1 cellular context compared by ENCODE assay signal in the genomic region with DNA sequence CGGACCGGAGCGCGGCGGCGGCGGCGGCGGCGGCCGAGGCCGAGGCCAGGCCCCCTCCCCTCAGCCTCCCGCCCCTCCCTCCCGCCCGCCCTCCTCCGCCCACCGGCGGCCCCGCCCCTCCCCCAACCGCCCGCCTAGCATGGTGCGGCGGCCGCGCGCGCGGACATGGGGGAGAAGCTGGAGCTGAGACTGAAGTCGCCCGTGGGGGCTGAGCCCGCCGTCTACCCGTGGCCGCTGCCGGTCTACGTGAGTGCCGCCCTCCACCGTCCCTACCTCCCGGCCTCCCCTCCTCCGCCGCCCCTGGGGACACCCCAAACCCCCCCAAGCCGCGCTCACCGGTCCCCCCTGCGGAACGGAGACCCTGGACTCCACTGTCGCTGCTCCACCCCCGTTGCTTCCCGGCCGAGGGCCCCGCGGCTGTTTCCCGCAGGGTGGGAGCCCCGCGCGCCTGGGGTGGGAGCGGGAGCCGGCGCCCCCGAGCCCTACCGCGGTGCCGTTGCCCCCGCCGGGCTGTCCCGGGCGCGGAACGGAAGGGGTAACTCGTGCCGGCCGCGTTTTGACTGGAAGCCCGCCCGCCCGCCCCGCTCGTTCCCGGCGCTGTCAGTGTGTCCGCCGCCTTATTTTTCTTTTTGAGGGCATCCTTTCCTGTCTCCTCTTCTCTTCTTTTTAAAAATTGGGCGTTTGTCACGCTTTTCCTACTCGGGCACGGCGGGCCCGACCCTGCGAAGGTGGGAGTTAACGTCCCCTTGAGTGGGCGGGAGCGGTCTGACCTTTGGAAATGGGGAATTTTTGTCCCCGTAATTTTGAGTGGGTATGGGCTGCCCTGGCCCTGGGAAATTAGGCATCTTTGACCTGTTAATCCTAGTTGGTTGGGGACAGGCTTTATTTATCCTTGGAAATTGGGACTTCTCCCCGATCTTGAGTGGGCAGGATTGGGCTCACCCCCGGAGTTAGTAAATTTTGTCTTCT.
TF ChIP-seq lines count a peak whose summit lies in the region.

No MANE protein-coding gene starts in this region.

TF ChIP-seq in GM23338, 12 proteins besides CTCF, POLR2A, EP300 and RAD21 (continued from another document):
- TF ChIP-seq, protein P1, sequence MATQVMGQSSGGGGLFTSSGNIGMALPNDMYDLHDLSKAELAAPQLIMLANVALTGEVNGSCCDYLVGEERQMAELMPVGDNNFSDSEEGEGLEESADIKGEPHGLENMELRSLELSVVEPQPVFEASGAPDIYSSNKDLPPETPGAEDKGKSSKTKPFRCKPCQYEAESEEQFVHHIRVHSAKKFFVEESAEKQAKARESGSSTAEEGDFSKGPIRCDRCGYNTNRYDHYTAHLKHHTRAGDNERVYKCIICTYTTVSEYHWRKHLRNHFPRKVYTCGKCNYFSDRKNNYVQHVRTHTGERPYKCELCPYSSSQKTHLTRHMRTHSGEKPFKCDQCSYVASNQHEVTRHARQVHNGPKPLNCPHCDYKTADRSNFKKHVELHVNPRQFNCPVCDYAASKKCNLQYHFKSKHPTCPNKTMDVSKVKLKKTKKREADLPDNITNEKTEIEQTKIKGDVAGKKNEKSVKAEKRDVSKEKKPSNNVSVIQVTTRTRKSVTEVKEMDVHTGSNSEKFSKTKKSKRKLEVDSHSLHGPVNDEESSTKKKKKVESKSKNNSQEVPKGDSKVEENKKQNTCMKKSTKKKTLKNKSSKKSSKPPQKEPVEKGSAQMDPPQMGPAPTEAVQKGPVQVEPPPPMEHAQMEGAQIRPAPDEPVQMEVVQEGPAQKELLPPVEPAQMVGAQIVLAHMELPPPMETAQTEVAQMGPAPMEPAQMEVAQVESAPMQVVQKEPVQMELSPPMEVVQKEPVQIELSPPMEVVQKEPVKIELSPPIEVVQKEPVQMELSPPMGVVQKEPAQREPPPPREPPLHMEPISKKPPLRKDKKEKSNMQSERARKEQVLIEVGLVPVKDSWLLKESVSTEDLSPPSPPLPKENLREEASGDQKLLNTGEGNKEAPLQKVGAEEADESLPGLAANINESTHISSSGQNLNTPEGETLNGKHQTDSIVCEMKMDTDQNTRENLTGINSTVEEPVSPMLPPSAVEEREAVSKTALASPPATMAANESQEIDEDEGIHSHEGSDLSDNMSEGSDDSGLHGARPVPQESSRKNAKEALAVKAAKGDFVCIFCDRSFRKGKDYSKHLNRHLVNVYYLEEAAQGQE (IDR thresholded peaks at IDR 0.05; ENCODE audit: unreplicated experiment), result no peak
- TF ChIP-seq, protein P2, sequence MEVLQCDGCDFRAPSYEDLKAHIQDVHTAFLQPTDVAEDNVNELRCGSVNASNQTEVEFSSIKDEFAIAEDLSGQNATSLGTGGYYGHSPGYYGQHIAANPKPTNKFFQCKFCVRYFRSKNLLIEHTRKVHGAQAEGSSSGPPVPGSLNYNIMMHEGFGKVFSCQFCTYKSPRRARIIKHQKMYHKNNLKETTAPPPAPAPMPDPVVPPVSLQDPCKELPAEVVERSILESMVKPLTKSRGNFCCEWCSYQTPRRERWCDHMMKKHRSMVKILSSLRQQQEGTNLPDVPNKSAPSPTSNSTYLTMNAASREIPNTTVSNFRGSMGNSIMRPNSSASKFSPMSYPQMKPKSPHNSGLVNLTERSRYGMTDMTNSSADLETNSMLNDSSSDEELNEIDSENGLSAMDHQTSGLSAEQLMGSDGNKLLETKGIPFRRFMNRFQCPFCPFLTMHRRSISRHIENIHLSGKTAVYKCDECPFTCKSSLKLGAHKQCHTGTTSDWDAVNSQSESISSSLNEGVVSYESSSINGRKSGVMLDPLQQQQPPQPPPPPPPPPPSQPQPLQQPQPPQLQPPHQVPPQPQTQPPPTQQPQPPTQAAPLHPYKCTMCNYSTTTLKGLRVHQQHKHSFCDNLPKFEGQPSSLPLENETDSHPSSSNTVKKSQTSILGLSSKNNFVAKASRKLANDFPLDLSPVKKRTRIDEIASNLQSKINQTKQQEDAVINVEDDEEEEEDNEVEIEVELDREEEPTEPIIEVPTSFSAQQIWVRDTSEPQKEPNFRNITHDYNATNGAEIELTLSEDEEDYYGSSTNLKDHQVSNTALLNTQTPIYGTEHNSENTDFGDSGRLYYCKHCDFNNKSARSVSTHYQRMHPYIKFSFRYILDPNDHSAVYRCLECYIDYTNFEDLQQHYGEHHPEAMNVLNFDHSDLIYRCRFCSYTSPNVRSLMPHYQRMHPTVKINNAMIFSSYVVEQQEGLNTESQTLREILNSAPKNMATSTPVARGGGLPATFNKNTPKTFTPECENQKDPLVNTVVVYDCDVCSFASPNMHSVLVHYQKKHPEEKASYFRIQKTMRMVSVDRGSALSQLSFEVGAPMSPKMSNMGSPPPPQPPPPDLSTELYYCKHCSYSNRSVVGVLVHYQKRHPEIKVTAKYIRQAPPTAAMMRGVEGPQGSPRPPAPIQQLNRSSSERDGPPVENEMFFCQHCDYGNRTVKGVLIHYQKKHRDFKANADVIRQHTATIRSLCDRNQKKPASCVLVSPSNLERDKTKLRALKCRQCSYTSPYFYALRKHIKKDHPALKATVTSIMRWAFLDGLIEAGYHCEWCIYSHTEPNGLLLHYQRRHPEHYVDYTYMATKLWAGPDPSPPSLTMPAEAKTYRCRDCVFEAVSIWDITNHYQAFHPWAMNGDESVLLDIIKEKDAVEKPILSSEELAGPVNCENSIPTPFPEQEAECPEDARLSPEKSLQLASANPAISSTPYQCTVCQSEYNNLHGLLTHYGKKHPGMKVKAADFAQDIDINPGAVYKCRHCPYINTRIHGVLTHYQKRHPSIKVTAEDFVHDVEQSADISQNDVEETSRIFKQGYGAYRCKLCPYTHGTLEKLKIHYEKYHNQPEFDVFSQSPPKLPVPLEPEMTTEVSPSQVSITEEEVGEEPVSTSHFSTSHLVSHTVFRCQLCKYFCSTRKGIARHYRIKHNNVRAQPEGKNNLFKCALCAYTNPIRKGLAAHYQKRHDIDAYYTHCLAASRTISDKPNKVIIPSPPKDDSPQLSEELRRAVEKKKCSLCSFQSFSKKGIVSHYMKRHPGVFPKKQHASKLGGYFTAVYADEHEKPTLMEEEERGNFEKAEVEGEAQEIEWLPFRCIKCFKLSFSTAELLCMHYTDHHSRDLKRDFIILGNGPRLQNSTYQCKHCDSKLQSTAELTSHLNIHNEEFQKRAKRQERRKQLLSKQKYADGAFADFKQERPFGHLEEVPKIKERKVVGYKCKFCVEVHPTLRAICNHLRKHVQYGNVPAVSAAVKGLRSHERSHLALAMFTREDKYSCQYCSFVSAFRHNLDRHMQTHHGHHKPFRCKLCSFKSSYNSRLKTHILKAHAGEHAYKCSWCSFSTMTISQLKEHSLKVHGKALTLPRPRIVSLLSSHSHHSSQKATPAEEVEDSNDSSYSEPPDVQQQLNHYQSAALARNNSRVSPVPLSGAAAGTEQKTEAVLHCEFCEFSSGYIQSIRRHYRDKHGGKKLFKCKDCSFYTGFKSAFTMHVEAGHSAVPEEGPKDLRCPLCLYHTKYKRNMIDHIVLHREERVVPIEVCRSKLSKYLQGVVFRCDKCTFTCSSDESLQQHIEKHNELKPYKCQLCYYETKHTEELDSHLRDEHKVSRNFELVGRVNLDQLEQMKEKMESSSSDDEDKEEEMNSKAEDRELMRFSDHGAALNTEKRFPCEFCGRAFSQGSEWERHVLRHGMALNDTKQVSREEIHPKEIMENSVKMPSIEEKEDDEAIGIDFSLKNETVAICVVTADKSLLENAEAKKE (CRISPR knock-in tag; IDR thresholded peaks at IDR 0.05), result no peak
- TF ChIP-seq ZNF331 (CRISPR knock-in tag; IDR thresholded peaks at IDR 0.05; ENCODE audit: low read depth), result no peak
